In genomic region chr17:26782153-26782552, GRCh38 we compare ENCODE assay signal across 18 cellular contexts.
DNase-seq lines count a peak whose midpoint lies in the region; ATAC-seq, FAIRE-seq and TF ChIP-seq lines count a peak whose summit lies in the region.
"Had no signal": no experiment of that assay in that cellular context is flagged by ENCODE, and none has a peak within 500 bp of the region (broad histone marks: within the 10 kb centered on the region; RNA-seq: fewer than 3 reads in every experiment).

No MANE protein-coding gene starts in this region.

- H3K4me3 ChIP-seq in kidney (ENCODE audit: low read length in 2 of 2) = no peak overlapping the region
- H3K4me3 ChIP-seq in spleen = no peak overlapping the region

- 71 to 77% (median 75%) methylated on average over 6 of the region's 6 CpGs for WGBS in spleen, 5 donors

- no peak overlapping the region for H3K9ac ChIP-seq in kidney (ENCODE audit: low read length in 2 of 2)

- DNase-seq in AG08396 (ENCODE audit: low spot score) = peak; percentile 0
- DNase-seq in GM10266 (ENCODE audit: extremely low spot score) = peak; percentile 2
- DNase-seq in kidney = peak; percentile 71
- DNase-seq in spleen = peak; percentile 39
- DNase-seq in activated CD4-positive, alpha-beta T cell treated with anti-CD3 and anti-CD28 coated beads for 48 hours = no peak
- DNase-seq: ACHN; AML-193; Caco-2; CD4-positive, alpha-beta T cell; DMS79; GDM1; GOT3; H7 had no signal

- no peaks in the 10 kb centered on the region for H3K4me1 ChIP-seq in kidney (ENCODE audit: control insufficient read depth in 1 of 2, insufficient read depth in 1 of 2, low read depth in 1 of 2, low read length in 2 of 2)
- H3K4me1 ChIP-seq in spleen = no peaks in the 10 kb centered on the region
- H3K4me1 ChIP-seq: Caco-2 had no signal

- intact Hi-C loops in kidney (cut with DNase I) = no loop called here
- intact Hi-C loops in spleen (cut with DNase I; ENCODE audit: low total_unique reads) = no loop called here

- H3K9me3 ChIP-seq in kidney (ENCODE audit: control insufficient read depth in 1 of 2, low read length in 2 of 2) (peaks cover 9 to 40% of the 10 kb centered on the region in 2 donors), spleen (peaks cover 4 to 79% (median 66%) of the 10 kb centered on the region in 8 donors)

- TF ChIP-seq CTCF in GM10266 (IDR thresholded peaks at IDR 0.05; ENCODE audit: control insufficient read depth, insufficient read depth, low read depth, missing control alignments) (no peak), kidney (IDR thresholded peaks at IDR 0.05; ENCODE audit: borderline replicate concordance, extremely low read depth, insufficient read depth) (no peak), spleen (IDR thresholded peaks at IDR 0.05 in 8 of 11, conservative IDR thresholded peaks at IDR 0.05 in 3 of 11) (no peak)

- ATAC-seq in HG03095 (IDR thresholded peaks at IDR 0.05; ENCODE audit: unreplicated experiment) (no peak), GM19467 (IDR thresholded peaks at IDR 0.05; ENCODE audit: unreplicated experiment) (no peak)

- H3K36me3 ChIP-seq in kidney (ENCODE audit: control insufficient read depth in 1 of 2, insufficient read depth in 2 of 2, low read length in 2 of 2) = no peaks in the 10 kb centered on the region
- H3K36me3 ChIP-seq in spleen = no peaks in the 10 kb centered on the region

- H3K27ac ChIP-seq in kidney (ENCODE audit: low read depth in 2 of 2, low read length in 2 of 2) (no peak overlapping the region), spleen (no peak overlapping the region)
- H3K27ac ChIP-seq: C4-2B had no signal

- peaks cover 0 to 8% (median 0%) of the 10 kb centered on the region in 7 donors for H3K27me3 ChIP-seq in spleen (replicated peaks in 1 of 7)

- no peak for TF ChIP-seq POLR2A in spleen (IDR thresholded peaks at IDR 0.05)

- FAIRE-seq in kidney (lab: Jason Lieb, UNC) = no peak
- FAIRE-seq: A204.1, D721Med had no signal
